8 cellular contexts compared by ENCODE assay signal in the genomic region with DNA sequence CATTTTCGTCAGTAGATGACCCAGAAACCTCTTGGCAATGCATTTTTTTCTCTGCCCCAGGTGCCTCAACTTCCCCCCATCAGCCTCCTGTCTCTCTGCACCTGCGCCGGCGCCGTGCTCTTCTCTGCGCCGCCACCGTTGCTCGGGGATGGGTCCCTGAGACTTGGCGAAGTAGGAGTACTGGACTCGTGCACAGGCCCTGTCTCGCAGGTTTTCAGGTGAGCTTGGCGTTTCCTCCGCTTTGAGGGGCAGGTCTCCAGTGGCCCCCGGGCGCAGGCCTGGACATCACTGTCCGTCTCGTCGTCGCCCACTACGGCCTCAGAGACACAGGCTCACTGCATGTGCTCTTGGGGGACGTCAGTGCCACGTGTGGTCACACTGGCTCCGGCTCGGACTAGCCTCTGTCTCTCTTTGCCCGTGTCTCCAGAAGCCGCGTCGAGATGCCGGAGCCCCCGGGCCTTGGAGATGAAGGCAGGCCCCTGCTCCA.
DNase-seq lines count a peak whose midpoint lies in the region; ATAC-seq and TF ChIP-seq lines count a peak whose summit lies in the region.
"Not testable (repeated sequence)": the region's sequence is repeated elsewhere in the genome, so short reads cannot be mapped to it uniquely, and the experiment has no call there.

No MANE protein-coding gene starts in this region.

- not testable (repeated sequence) for H3K4me1 ChIP-seq in BLaER1; hepatocyte (ENCODE audit: insufficient read depth); osteoblast (ENCODE audit: insufficient read depth, low read length)

- TF ChIP-seq CTCF in HFFc6 (IDR thresholded peaks at IDR 0.05); dorsolateral prefrontal cortex (IDR thresholded peaks at IDR 0.05 in 54 of 56, conservative IDR thresholded peaks at IDR 0.05 in 2 of 56; ENCODE audit: low read depth in 1 of 56, partially characterized antibody in 56 of 56); hepatocyte (IDR thresholded peaks at IDR 0.05; ENCODE audit: poor library complexity); osteoblast (IDR thresholded peaks at IDR 0.05; ENCODE audit: extremely low read depth, low read depth, low read length): not testable (repeated sequence)

- H3K27me3 ChIP-seq in BLaER1; dorsolateral prefrontal cortex; hepatocyte; osteoblast (ENCODE audit: insufficient read depth, low read length): not testable (repeated sequence)

- not testable (repeated sequence) for H4K20me1 ChIP-seq in BLaER1; hepatocyte (ENCODE audit: insufficient read depth, poor library complexity, severe bottlenecking); osteoblast (ENCODE audit: insufficient read depth, low read length)

- POLR2A ChIA-PET in T-cell (lab: Charles Lee) = not testable (repeated sequence)

- intact Hi-C loops in activated naive CD4-positive, alpha-beta T cell treated with anti-CD3 and anti-CD28 coated beads for 36 hours (cut with micrococcal nuclease); dorsolateral prefrontal cortex (cut with DNase I): not testable (repeated sequence)

- H3K9me3 ChIP-seq in BLaER1; hepatocyte (ENCODE audit: low read depth); osteoblast (ENCODE audit: low read depth, low read length): not testable (repeated sequence)

- H2AFZ ChIP-seq in hepatocyte; osteoblast (ENCODE audit: low read length): not testable (repeated sequence)

- not testable (repeated sequence) for DNase-seq in HFFc6; T-cell; hepatocyte (ENCODE audit: low spot score); osteoblast (ENCODE audit: insufficient read length, low spot score, missing footprints)
- DNase-seq in activated naive CD4-positive, alpha-beta T cell treated with anti-CD3 and anti-CD28 coated beads for 36 hours = peak; percentile 26
- DNase-seq in dorsolateral prefrontal cortex = peak in 3 of 10 donors; percentile 3 to 33 (median 10)

- not testable (repeated sequence) for H3K27ac Mint-ChIP-seq in HFFc6
- peak overlapping the region; percentile 86 to 94 for H3K27ac Mint-ChIP-seq in T-cell
- peak overlapping the region; percentile 82 for H3K27ac Mint-ChIP-seq in activated naive CD4-positive, alpha-beta T cell treated with anti-CD3 and anti-CD28 coated beads for 36 hours
- H3K27ac Mint-ChIP-seq in stimulated activated naive CD8-positive, alpha-beta T cell treated with anti-CD3 and anti-CD28 coated beads, Interleukin-15, Interleukin-2, amounts not matched to agents 100 ng/mL and 50 ng/mL, for 24 hours = peak overlapping the region; percentile 68

- H3K27ac ChIP-seq in BLaER1; hepatocyte; osteoblast (ENCODE audit: low read depth, low read length): not testable (repeated sequence)
- peak overlapping the region in 38 of 59 donors; percentile 45 to 94 (median 80) for H3K27ac ChIP-seq in dorsolateral prefrontal cortex

- H3K4me2 ChIP-seq in BLaER1 (peak overlapping the region; percentile 34; the same call in 1 of the 2 replicates), hepatocyte (peak overlapping the region; percentile 68), osteoblast (ENCODE audit: insufficient read depth, low read length) (peak overlapping the region; percentile 18)

- H3K4me3 ChIP-seq in BLaER1 (peak overlapping the region; percentile 44; the same call in 1 of the 2 replicates), dorsolateral prefrontal cortex (peak overlapping the region in 57 of 59 donors; percentile 36 to 87 (median 66)), osteoblast (ENCODE audit: insufficient read depth, low read length) (peak overlapping the region; percentile 75)
- not testable (repeated sequence) for H3K4me3 ChIP-seq in hepatocyte

- H3K4me3 Mint-ChIP-seq in HFFc6 = peak overlapping the region; percentile 57
- peak overlapping the region; percentile 52 to 97 (median 96) for H3K4me3 Mint-ChIP-seq in T-cell
- peak overlapping the region; percentile 92 for H3K4me3 Mint-ChIP-seq in activated naive CD4-positive, alpha-beta T cell treated with anti-CD3 and anti-CD28 coated beads for 36 hours
- H3K4me3 Mint-ChIP-seq in stimulated activated naive CD8-positive, alpha-beta T cell treated with anti-CD3 and anti-CD28 coated beads, Interleukin-15, Interleukin-2, amounts not matched to agents 100 ng/mL and 50 ng/mL, for 24 hours = peak overlapping the region; percentile 97

- not testable (repeated sequence) for H3K36me3 ChIP-seq in BLaER1; hepatocyte (replicated peaks; ENCODE audit: insufficient read depth, low read depth); osteoblast (ENCODE audit: insufficient read depth, low read length)

- H3K4me1 Mint-ChIP-seq in HFFc6 (ENCODE audit: low read depth); T-cell; activated naive CD4-positive, alpha-beta T cell treated with anti-CD3 and anti-CD28 coated beads for 36 hours (ENCODE audit: low read depth): not testable (repeated sequence)
- H3K4me1 Mint-ChIP-seq in stimulated activated naive CD8-positive, alpha-beta T cell treated with anti-CD3 and anti-CD28 coated beads, Interleukin-15, Interleukin-2, amounts not matched to agents 100 ng/mL and 50 ng/mL, for 24 hours (ENCODE audit: low read depth) = peaks cover 10% of the 10 kb centered on the region

- ATAC-seq in T-cell (replicated peaks in 1 of 4) = not testable (repeated sequence)

- H3K9me3 Mint-ChIP-seq in HFFc6; T-cell; activated naive CD4-positive, alpha-beta T cell treated with anti-CD3 and anti-CD28 coated beads for 36 hours; stimulated activated naive CD8-positive, alpha-beta T cell treated with anti-CD3 and anti-CD28 coated beads, Interleukin-15, Interleukin-2, amounts not matched to agents 100 ng/mL and 50 ng/mL, for 24 hours: not testable (repeated sequence)

- H3K9ac ChIP-seq in BLaER1 = not testable (repeated sequence)

- CTCF ChIA-PET in T-cell (lab: Charles Lee); activated naive CD4-positive, alpha-beta T cell treated with anti-CD3 and anti-CD28 coated beads for 36 hours (lab: Charles Lee): not testable (repeated sequence)

- H3K27me3 Mint-ChIP-seq in HFFc6 (ENCODE audit: insufficient read depth); T-cell; activated naive CD4-positive, alpha-beta T cell treated with anti-CD3 and anti-CD28 coated beads for 36 hours (ENCODE audit: low read depth); stimulated activated naive CD8-positive, alpha-beta T cell treated with anti-CD3 and anti-CD28 coated beads, Interleukin-15, Interleukin-2, amounts not matched to agents 100 ng/mL and 50 ng/mL, for 24 hours: not testable (repeated sequence)

- H3K79me2 ChIP-seq in hepatocyte; osteoblast (ENCODE audit: insufficient read depth, low read length): not testable (repeated sequence)

- not testable (repeated sequence) for H3K9me2 ChIP-seq in hepatocyte (replicated peaks; ENCODE audit: insufficient read depth)

- H3K36me3 Mint-ChIP-seq in HFFc6 (ENCODE audit: low read depth); T-cell; activated naive CD4-positive, alpha-beta T cell treated with anti-CD3 and anti-CD28 coated beads for 36 hours (ENCODE audit: low read depth); stimulated activated naive CD8-positive, alpha-beta T cell treated with anti-CD3 and anti-CD28 coated beads, Interleukin-15, Interleukin-2, amounts not matched to agents 100 ng/mL and 50 ng/mL, for 24 hours (ENCODE audit: low read depth): not testable (repeated sequence)

- WGBS in hepatocyte (ENCODE audit: low lambda C conversion rate, missing lambda C conversion rate) = 95% methylated on average over 27 of the region's 31 CpGs

Comparison
In these comparisons a context has a peak if more than half of its experiments do, and no peak if none do; other contexts are left out.
1. H3K4me2 ChIP-seq: peak in every context shown above with its lines; median percentile 68 in hepatocyte; 34 in BLaER1; 18 in osteoblast.